ENCODE assay signal across 19 cellular contexts in the genomic region with DNA sequence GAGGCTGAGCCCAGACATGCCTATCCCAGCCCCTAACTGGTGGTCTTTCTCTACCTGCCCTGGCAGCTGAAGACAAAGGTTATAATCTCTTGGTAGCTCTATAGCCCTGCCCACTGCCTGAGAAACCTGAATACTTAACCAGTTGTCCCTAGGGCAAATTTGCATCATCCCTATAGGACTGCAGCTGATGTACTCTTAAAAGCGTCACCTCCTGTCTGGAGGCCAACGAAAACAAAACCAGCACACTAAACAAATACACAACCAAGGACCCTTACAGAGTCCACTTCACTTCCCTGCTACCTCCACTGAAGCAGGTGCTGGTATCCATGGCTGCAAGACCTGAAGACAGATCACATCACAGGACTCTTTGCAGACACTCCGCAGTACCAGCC.
A peak's percentile ranks its signal among the peaks of the same experiment; 100 is the strongest.
DNase-seq lines count a peak whose midpoint lies in the region; ATAC-seq and TF ChIP-seq lines count a peak whose summit lies in the region.
"Had no signal": no experiment of that assay in that cellular context is flagged by ENCODE, and none has a peak within 500 bp of the region (broad histone marks: within the 10 kb centered on the region; RNA-seq: fewer than 3 reads in every experiment).

No MANE protein-coding gene starts in this region.

- H3K27ac Mint-ChIP-seq in activated T-cell treated with anti-CD3 and anti-CD28 coated beads, Interleukin-2, amount 50 U/mL, for 72 hours = no peak overlapping the region
- H3K27ac Mint-ChIP-seq: activated T-cell treated with anti-CD3 and anti-CD28 coated beads, Interleukin-2, amount 50 U/mL, for 24 hours had no signal

- CTCF ChIA-PET in SK-N-SH (lab: Yijun Ruan, JAX) = interaction anchor here (0.6 to 1.1 kb wide), 2 partner anchors 26 to 29 kb away, joined by 3 read pairs; no protein-coding TSS in a partner anchor

- H3K36me3 ChIP-seq in SK-N-SH (replicated peaks in 1 of 2; ENCODE audit: control insufficient read depth in 1 of 2, insufficient read depth in 2 of 2, low read length in 1 of 2) = no peaks in the 10 kb centered on the region
- H3K36me3 ChIP-seq in smooth muscle cell (ENCODE audit: low read depth) = no peaks in the 10 kb centered on the region
- H3K36me3 ChIP-seq: adrenal gland, prostate gland, upper lobe of right lung had no signal

- WGBS in SK-N-SH (ENCODE audit: low lambda C conversion rate) = 78% methylated on average over 3 of the region's 3 CpGs
- WGBS in smooth muscle cell (ENCODE audit: low lambda C conversion rate) = 61% methylated on average over 3 of the region's 3 CpGs

- POLR2A ChIA-PET in SK-N-SH (lab: Yijun Ruan, JAX) = no interaction called here

- TF ChIP-seq EP300 in SK-N-SH (IDR thresholded peaks at IDR 0.05; ENCODE audit: borderline replicate concordance in 1 of 2, low read depth in 1 of 2, low read length in 1 of 2) = no peak

- H3K4me1 ChIP-seq in SK-N-SH (ENCODE audit: control insufficient read depth in 1 of 2, insufficient read depth in 2 of 2, low read depth in 1 of 2, low read length in 1 of 2) (peaks cover 0 to 2% of the 10 kb centered on the region in 2 experiments; a peak in 1 of 4 replicates), smooth muscle cell (ENCODE audit: low read depth) (peaks cover 9% of the 10 kb centered on the region)
- H3K4me1 ChIP-seq: adrenal gland, prostate gland, upper lobe of right lung had no signal

- ATAC-seq in SK-N-SH treated with all-trans-retinoic acid at 6 μM for 48 hours (no peak), GM21619 (IDR thresholded peaks at IDR 0.05; ENCODE audit: unreplicated experiment) (no peak)
- no peak for ATAC-seq in activated T-cell treated with anti-CD3 and anti-CD28 coated beads, Interleukin-2, amount 50 U/mL, for 72 hours (replicated peaks in 1 of 2)
- ATAC-seq: mucosa of descending colon had no signal

- peaks cover 6% of the 10 kb centered on the region for H3F3A ChIP-seq in SK-N-SH (replicated peaks; ENCODE audit: insufficient read depth)
- H3F3A ChIP-seq in smooth muscle cell (ENCODE audit: low read depth) = peaks cover 15% of the 10 kb centered on the region

- no peaks in the 10 kb centered on the region for H3K36me3 Mint-ChIP-seq in activated T-cell treated with anti-CD3 and anti-CD28 coated beads, Interleukin-2, amount 50 U/mL, for 72 hours (ENCODE audit: insufficient read depth in 2 of 2)

- no peak for DNase-seq in SK-N-SH
- peak; percentile 27 for DNase-seq in NCI-H526 treated with DMSO at 0.1 percent for 48 hours (lab: John Stamatoyannopoulos, UW)
- DNase-seq in dermis blood vessel endothelial cell = peak; percentile 32
- no peak for DNase-seq in smooth muscle cell (lab: John Stamatoyannopoulos, UW; ENCODE audit: unreplicated experiment)
- no peak for DNase-seq in stimulated activated naive CD4-positive, alpha-beta T cell treated with Interleukin-2 at 50 U/mL for 16 hours (lab: John Stamatoyannopoulos, UW)
- DNase-seq in activated T-cell treated with anti-CD3 and anti-CD28 coated beads, Interleukin-2, amount 50 U/mL, for 72 hours = no peak
- DNase-seq: ACHN; activated CD4-positive, alpha-beta T cell treated with anti-CD3 and anti-CD28 coated beads for 1 hour; activated T-cell treated with anti-CD3 and anti-CD28 coated beads, Interleukin-2, amount 50 U/mL, for 24 hours; adrenal gland; COR-L47; mucosa of descending colon; NCI-H1092 treated with DMSO at 0.1 percent for 48 hours; stimulated activated CD4-positive, alpha-beta T cell treated with anti-CD3 and anti-CD28 coated beads, Interleukin-1b, Interleukin-23, amount 100 ng/mL, for 48 hours; T-helper 1 cell; upper lobe of right lung had no signal

- peak overlapping the region; percentile 73; the same call in 1 of the 2 replicates for H2AFZ ChIP-seq in SK-N-SH (ENCODE audit: low read depth)
- no peak overlapping the region for H2AFZ ChIP-seq in smooth muscle cell (ENCODE audit: low read depth)

- no peaks in the 10 kb centered on the region for H3K9me2 ChIP-seq in SK-N-SH

- H3K4me1 Mint-ChIP-seq in activated T-cell treated with anti-CD3 and anti-CD28 coated beads, Interleukin-2, amount 50 U/mL, for 72 hours (ENCODE audit: low read depth) = no peaks in the 10 kb centered on the region

- TF ChIP-seq RAD21 in SK-N-SH (IDR thresholded peaks at IDR 0.05; ENCODE audit: low read length) = no peak

- H3K27me3 Mint-ChIP-seq in activated T-cell treated with anti-CD3 and anti-CD28 coated beads, Interleukin-2, amount 50 U/mL, for 72 hours (ENCODE audit: low read depth) = peaks cover 28% of the 10 kb centered on the region

- H4K20me1 ChIP-seq in SK-N-SH (ENCODE audit: insufficient read depth) = no peaks in the 10 kb centered on the region
- H4K20me1 ChIP-seq in smooth muscle cell (ENCODE audit: low read depth) = no peaks in the 10 kb centered on the region

- H3K4me2 ChIP-seq in SK-N-SH = 0 out of 2 replicates have a peak overlapping the region, but pooled peaks have one; percentile 19
- peak overlapping the region; percentile 53 for H3K4me2 ChIP-seq in smooth muscle cell

- no peak overlapping the region; the same call in 1 of the 2 replicates for H3K9ac ChIP-seq in SK-N-SH
- peak overlapping the region; percentile 45 for H3K9ac ChIP-seq in smooth muscle cell (ENCODE audit: low read depth)

- H3K27me3 ChIP-seq in SK-N-SH (ENCODE audit: insufficient read depth) = no peaks in the 10 kb centered on the region
- H3K27me3 ChIP-seq in smooth muscle cell (ENCODE audit: low read depth) = no peaks in the 10 kb centered on the region
- H3K27me3 ChIP-seq: adrenal gland, upper lobe of right lung had no signal

- peaks cover 1 to 3% of the 10 kb centered on the region in 2 donors for H3K9me3 Mint-ChIP-seq in activated T-cell treated with anti-CD3 and anti-CD28 coated beads, Interleukin-2, amount 50 U/mL, for 72 hours
- H3K9me3 Mint-ChIP-seq: activated T-cell treated with anti-CD3 and anti-CD28 coated beads, Interleukin-2, amount 50 U/mL, for 24 hours had no signal

- no peak overlapping the region for H3K4me3 ChIP-seq in SK-N-SH (ENCODE audit: low read depth in 2 of 2, low read length in 1 of 2)
- H3K4me3 ChIP-seq in smooth muscle cell = no peak overlapping the region
- H3K4me3 ChIP-seq: adrenal gland, mucosa of descending colon, prostate gland, upper lobe of right lung had no signal

- H3K4me3 Mint-ChIP-seq in activated T-cell treated with anti-CD3 and anti-CD28 coated beads, Interleukin-2, amount 50 U/mL, for 72 hours = no peak overlapping the region
- H3K4me3 Mint-ChIP-seq: activated T-cell treated with anti-CD3 and anti-CD28 coated beads, Interleukin-2, amount 50 U/mL, for 24 hours had no signal

- peak overlapping the region in 1 of 2 experiments; percentile 62; a peak in 2 of 4 replicates for H3K27ac ChIP-seq in SK-N-SH (ENCODE audit: low read depth in 2 of 2, low read length in 1 of 2)
- H3K27ac ChIP-seq in smooth muscle cell (ENCODE audit: low read depth) = peak overlapping the region; percentile 91
- H3K27ac ChIP-seq: adrenal gland, prostate gland, upper lobe of right lung had no signal

- H3K9me3 ChIP-seq in SK-N-SH (no peaks in the 10 kb centered on the region), smooth muscle cell (replicated peaks; ENCODE audit: low read depth) (no peaks in the 10 kb centered on the region)
- H3K9me3 ChIP-seq: adrenal gland, mucosa of descending colon, prostate gland, upper lobe of right lung had no signal

- H3K79me2 ChIP-seq in SK-N-SH (ENCODE audit: insufficient read depth) (no peaks in the 10 kb centered on the region), smooth muscle cell (ENCODE audit: low read depth) (no peaks in the 10 kb centered on the region)

- TF ChIP-seq CTCF in SK-N-SH (IDR thresholded peaks at IDR 0.05) = no peak
- no peak for TF ChIP-seq CTCF in smooth muscle cell (IDR thresholded peaks at IDR 0.05; ENCODE audit: borderline replicate concordance, insufficient read depth, poor library complexity, severe bottlenecking)

TF ChIP-seq in SK-N-SH, 30 proteins besides CTCF, POLR2A, EP300 and RAD21 (continues in another document):
- TF ChIP-seq TEAD4 (IDR thresholded peaks at IDR 0.05; ENCODE audit: borderline replicate concordance, insufficient read depth) (no peak), NFIC (IDR thresholded peaks at IDR 0.05; ENCODE audit: borderline replicate concordance) (no peak), RFX5 (IDR thresholded peaks at IDR 0.05; ENCODE audit: low read length) (no peak)
- TF ChIP-seq, protein P1, sequence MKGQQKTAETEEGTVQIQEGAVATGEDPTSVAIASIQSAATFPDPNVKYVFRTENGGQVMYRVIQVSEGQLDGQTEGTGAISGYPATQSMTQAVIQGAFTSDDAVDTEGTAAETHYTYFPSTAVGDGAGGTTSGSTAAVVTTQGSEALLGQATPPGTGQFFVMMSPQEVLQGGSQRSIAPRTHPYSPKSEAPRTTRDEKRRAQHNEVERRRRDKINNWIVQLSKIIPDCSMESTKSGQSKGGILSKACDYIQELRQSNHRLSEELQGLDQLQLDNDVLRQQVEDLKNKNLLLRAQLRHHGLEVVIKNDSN (IDR thresholded peaks at IDR 0.05; ENCODE audit: borderline replicate concordance, low read depth) = no peak

TF ChIP-seq in SK-N-SH treated with all-trans-retinoic acid at 6 μM for 48 hours, 23 proteins besides CTCF, POLR2A, EP300 and RAD21 (continues in another document):
- TF ChIP-seq TCF4 (CRISPR knock-in tag; IDR thresholded peaks at IDR 0.05; ENCODE audit: borderline replicate concordance) = no peak
- TF ChIP-seq OSR1 (CRISPR knock-in tag; IDR thresholded peaks at IDR 0.05) = no peak
- TF ChIP-seq ZNF70 (CRISPR knock-in tag; IDR thresholded peaks at IDR 0.05) = no peak
- no peak for TF ChIP-seq CSRNP3 (CRISPR knock-in tag; IDR thresholded peaks at IDR 0.05)
- TF ChIP-seq ARNTL (CRISPR knock-in tag; IDR thresholded peaks at IDR 0.05; ENCODE audit: borderline replicate concordance, low read depth) = no peak
- TF ChIP-seq BACH2 (CRISPR knock-in tag; IDR thresholded peaks at IDR 0.05; ENCODE audit: borderline replicate concordance) = no peak
- no peak for TF ChIP-seq RARB (CRISPR knock-in tag; IDR thresholded peaks at IDR 0.05)
- TF ChIP-seq PPARA (CRISPR knock-in tag; IDR thresholded peaks at IDR 0.05; ENCODE audit: borderline replicate concordance) = no peak
- no peak for TF ChIP-seq ISL1 (CRISPR knock-in tag; IDR thresholded peaks at IDR 0.05)
- TF ChIP-seq ESRRG (CRISPR knock-in tag; IDR thresholded peaks at IDR 0.05) = no peak
- no peak for TF ChIP-seq ZNF8 (CRISPR knock-in tag; IDR thresholded peaks at IDR 0.05)
- no peak for TF ChIP-seq ZNF565 (CRISPR knock-in tag; conservative IDR thresholded peaks at IDR 0.05; ENCODE audit: low read depth)

Comparison
In these comparisons a context has a peak if more than half of its experiments do, and no peak if none do; other contexts are left out.
1. DNase-seq: peak in NCI-H526 treated with DMSO at 0.1 percent for 48 hours (single experiment) and dermis blood vessel endothelial cell (single experiment); none in SK-N-SH (single experiment), smooth muscle cell (single experiment), stimulated activated naive CD4-positive, alpha-beta T cell treated with Interleukin-2 at 50 U/mL for 16 hours (single experiment) and activated T-cell treated with anti-CD3 and anti-CD28 coated beads, Interleukin-2, amount 50 U/mL, for 72 hours (0 of 2).